In the genomic region with DNA sequence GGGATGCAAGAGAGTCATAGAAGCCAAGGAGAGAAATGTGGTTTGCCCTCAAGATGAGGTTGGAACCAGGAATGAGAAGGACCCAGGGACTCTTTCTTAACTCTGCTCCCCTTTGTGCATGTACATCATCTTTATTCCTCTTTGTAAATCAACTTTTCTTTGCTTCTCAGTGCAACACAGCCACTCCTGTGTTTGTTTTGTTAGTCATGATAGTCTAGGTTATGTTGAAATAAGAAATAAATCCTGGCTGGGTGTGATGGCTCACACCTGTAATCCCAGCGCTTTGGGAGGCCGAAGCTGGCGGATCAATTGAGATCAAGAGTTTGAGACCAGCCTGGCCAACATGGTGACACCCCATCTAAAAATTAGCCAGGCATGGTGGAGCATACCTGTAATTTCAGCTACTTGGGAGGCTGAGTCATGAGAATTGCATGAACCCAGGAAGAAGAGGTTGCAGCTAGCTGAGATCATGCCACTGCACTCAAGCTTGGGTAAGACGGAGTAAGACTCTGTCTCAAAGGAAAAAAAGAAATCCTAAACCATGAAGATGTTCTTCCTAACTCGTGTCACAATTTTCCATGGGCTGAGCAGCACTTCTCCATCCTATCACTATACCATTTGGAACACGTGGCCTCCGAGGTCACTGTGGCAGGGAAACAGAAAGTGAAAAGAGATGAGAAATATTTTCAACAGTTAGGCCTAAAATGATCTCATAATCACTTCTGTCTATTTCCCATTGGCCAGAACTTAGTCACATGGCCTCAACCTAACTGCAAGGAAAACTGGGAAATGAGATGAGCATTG, we compare ENCODE assay signal across 11 cellular contexts.
DNase-seq lines count a peak whose midpoint lies in the region; ATAC-seq and TF ChIP-seq lines count a peak whose summit lies in the region.
"Had no signal": no experiment of that assay in that cellular context is flagged by ENCODE, and none has a peak within 500 bp of the region (broad histone marks: within the 10 kb centered on the region; RNA-seq: fewer than 3 reads in every experiment).

No MANE protein-coding gene starts in this region.

- intact Hi-C loops in colonic mucosa (cut with DNase I), result no loop called here

- H3K9ac ChIP-seq in colonic mucosa (ENCODE audit: low read depth in 2 of 2, low read length in 2 of 2), result no peak overlapping the region

- no peaks in the 10 kb centered on the region for H3K9me3 ChIP-seq in colonic mucosa

- ATAC-seq in HG03175 (IDR thresholded peaks at IDR 0.05; ENCODE audit: unreplicated experiment), result no peak
- ATAC-seq: activated CD8-positive, alpha-beta T cell treated with anti-CD3 and anti-CD28 coated beads, Interleukin-2, amount 10 ng/mL, durations not matched to agents 7 days and 5 days had no signal

- H3K36me3 ChIP-seq in colonic mucosa, result no peaks in the 10 kb centered on the region
- H3K36me3 ChIP-seq: cardiac muscle cell had no signal

- no peaks in the 10 kb centered on the region for H3K4me1 ChIP-seq in colonic mucosa

- no peak overlapping the region for H3K4me3 ChIP-seq in AG09309 (ENCODE audit: control insufficient read depth, low read depth, low read length)
- no peak overlapping the region for H3K4me3 ChIP-seq in colonic mucosa
- H3K4me3 ChIP-seq: cardiac muscle cell had no signal

- TF ChIP-seq CTCF in AG09309 (IDR thresholded peaks at IDR 0.05; ENCODE audit: control insufficient read depth, insufficient read depth, low read depth, low read length, missing control alignments) (no peak), colonic mucosa (IDR thresholded peaks at IDR 0.05) (no peak)

- no peaks in the 10 kb centered on the region for H3K27me3 ChIP-seq in colonic mucosa
- H3K27me3 ChIP-seq: cardiac muscle cell had no signal

- DNase-seq in AG09309 (ENCODE audit: low read depth) (peak; percentile 54), MV-4-11 (lab: John Stamatoyannopoulos, UW) (peak; percentile 58), colonic mucosa (peak; percentile 28), mucosa of gallbladder (ENCODE audit: low spot score) (peak; percentile 60), NOMO-1 treated with dmso at 0.1 percent for 144 hours (lab: John Stamatoyannopoulos, UW; ENCODE audit: unreplicated experiment) (no peak), pons (ENCODE audit: low spot score) (no peak), NCI-H1105 treated with DMSO at 0.1 percent for 48 hours (lab: John Stamatoyannopoulos, UW) (no peak)
- DNase-seq: activated CD8-positive, alpha-beta T cell treated with anti-CD3 and anti-CD28 coated beads, Interleukin-2, amount 10 ng/mL, durations not matched to agents 7 days and 5 days; retina had no signal

- no peak overlapping the region for H3K27ac ChIP-seq in colonic mucosa
- H3K27ac ChIP-seq: cardiac muscle cell had no signal

Comparison
In these comparisons a context has a peak if more than half of its experiments do, and no peak if none do; other contexts are left out.
1. DNase-seq: peak in AG09309 (single experiment), MV-4-11 (single experiment), colonic mucosa (single experiment) and mucosa of gallbladder (single experiment); none in NOMO-1 treated with dmso at 0.1 percent for 144 hours (single experiment), pons (single experiment) and NCI-H1105 treated with DMSO at 0.1 percent for 48 hours (single experiment).